ENCODE assay signal across 29 cellular contexts in genomic region chr2:4745056-4745455, GRCh38.
"Had no signal": no experiment of that assay in that cellular context is flagged by ENCODE, and none has a peak within 500 bp of the region (broad histone marks: within the 10 kb centered on the region; RNA-seq: fewer than 3 reads in every experiment).

No MANE protein-coding gene starts in this region.

- H3K36me3 ChIP-seq: brain microvascular endothelial cell, WERI-Rb-1 had no signal

- H3K27me3 ChIP-seq: brain microvascular endothelial cell had no signal

- H3K36me3 Mint-ChIP-seq: activated CD8-positive, alpha-beta memory T cell treated with anti-CD3 and anti-CD28 coated beads, Interleukin-2, amount 10 ng/mL, durations not matched to agents 7 days and 5 days; activated naive CD4-positive, alpha-beta T cell treated with anti-CD3 and anti-CD28 coated beads, Interleukin-2, amount 10 ng/mL, durations not matched to agents 7 days and 5 days; activated naive CD8-positive, alpha-beta T cell had no signal

- H3K4me1 Mint-ChIP-seq: activated CD4-positive, alpha-beta memory T cell treated with anti-CD3 and anti-CD28 coated beads, Interleukin-2, amount 10 ng/mL, durations not matched to agents 7 days and 5 days; activated CD8-positive, alpha-beta memory T cell treated with anti-CD3 and anti-CD28 coated beads, Interleukin-2, amount 10 ng/mL, durations not matched to agents 7 days and 5 days; activated naive CD4-positive, alpha-beta T cell treated with anti-CD3 and anti-CD28 coated beads, Interleukin-2, amount 10 ng/mL, durations not matched to agents 7 days and 5 days; activated naive CD8-positive, alpha-beta T cell treated with anti-CD3 and anti-CD28 coated beads, Interleukin-2, amount 50 U/mL, for 24 hours had no signal

- DNase-seq: activated CD4-positive, alpha-beta memory T cell treated with anti-CD3 and anti-CD28 coated beads, Interleukin-2, amount 10 ng/mL, durations not matched to agents 7 days and 5 days; activated CD4-positive, alpha-beta T cell treated with anti-CD3 and anti-CD28 coated beads for 1 hour; activated CD4-positive, alpha-beta T cell treated with anti-CD3 and anti-CD28 coated beads for 48 hours; activated CD4-positive, CD25-positive, alpha-beta regulatory T cell; activated CD8-positive, alpha-beta memory T cell treated with anti-CD3 and anti-CD28 coated beads for 24 hours; activated CD8-positive, alpha-beta memory T cell treated with anti-CD3 and anti-CD28 coated beads, Interleukin-2, amount 10 ng/mL, durations not matched to agents 7 days and 5 days; activated CD8-positive, alpha-beta memory T cell treated with anti-CD3 and anti-CD28 coated beads, Interleukin-2, amount 50 U/mL, for 48 hours; activated effector memory CD4-positive, alpha-beta T cell treated with Interleukin-2 at 50 U/mL for 16 hours; activated naive CD4-positive, alpha-beta T cell treated with anti-CD3 and anti-CD28 coated beads, Interleukin-2, amount 10 ng/mL, durations not matched to agents 7 days and 5 days; activated naive CD8-positive, alpha-beta T cell treated with anti-CD3 and anti-CD28 coated beads, Interleukin-2, amount 50 U/mL, for 24 hours; activated T-cell treated with anti-CD3 and anti-CD28 coated beads, Interleukin-2, amount 50 U/mL, for 48 hours; brain microvascular endothelial cell; central memory CD4-positive, alpha-beta T cell; IMR-90; NCI-H226; NCI-H510A; NCI-H526; NCI-H774; PC-9; SIG-M5; SW 1271; T-helper 1 cell; T-helper 2 cell; T-helper 9 cell; WERI-Rb-1 had no signal

- H2AFZ ChIP-seq: PC-9 had no signal

- H3K27me3 Mint-ChIP-seq: activated CD4-positive, alpha-beta memory T cell treated with anti-CD3 and anti-CD28 coated beads, Interleukin-2, amount 10 ng/mL, durations not matched to agents 7 days and 5 days; activated CD8-positive, alpha-beta memory T cell treated with anti-CD3 and anti-CD28 coated beads, Interleukin-2, amount 10 ng/mL, durations not matched to agents 7 days and 5 days; activated naive CD4-positive, alpha-beta T cell treated with anti-CD3 and anti-CD28 coated beads, Interleukin-2, amount 10 ng/mL, durations not matched to agents 7 days and 5 days; activated naive CD8-positive, alpha-beta T cell; activated naive CD8-positive, alpha-beta T cell treated with anti-CD3 and anti-CD28 coated beads, Interleukin-2, amount 50 U/mL, for 24 hours had no signal

- H3K4me3 ChIP-seq: K562, PC-9 had no signal

- H3K27ac Mint-ChIP-seq: activated CD4-positive, alpha-beta memory T cell treated with anti-CD3 and anti-CD28 coated beads, Interleukin-2, amount 10 ng/mL, durations not matched to agents 7 days and 5 days; activated CD8-positive, alpha-beta memory T cell treated with anti-CD3 and anti-CD28 coated beads, Interleukin-2, amount 10 ng/mL, durations not matched to agents 7 days and 5 days; activated naive CD4-positive, alpha-beta T cell treated with anti-CD3 and anti-CD28 coated beads, Interleukin-2, amount 10 ng/mL, durations not matched to agents 7 days and 5 days; activated naive CD8-positive, alpha-beta T cell; activated naive CD8-positive, alpha-beta T cell treated with anti-CD3 and anti-CD28 coated beads, Interleukin-2, amount 50 U/mL, for 24 hours had no signal

- H3K27ac ChIP-seq: brain microvascular endothelial cell, PC-9, RWPE1, WERI-Rb-1 had no signal

- ATAC-seq: activated CD8-positive, alpha-beta memory T cell treated with anti-CD3 and anti-CD28 coated beads, Interleukin-2, amount 10 ng/mL, durations not matched to agents 7 days and 5 days; activated naive CD8-positive, alpha-beta T cell treated with anti-CD3 and anti-CD28 coated beads, Interleukin-2, amount 50 U/mL, for 24 hours; K562; Right ventricle myocardium inferior had no signal

- H3K4me2 ChIP-seq: PC-9 had no signal

- H3K4me3 Mint-ChIP-seq: activated CD4-positive, alpha-beta memory T cell treated with anti-CD3 and anti-CD28 coated beads, Interleukin-2, amount 10 ng/mL, durations not matched to agents 7 days and 5 days; activated CD8-positive, alpha-beta memory T cell treated with anti-CD3 and anti-CD28 coated beads, Interleukin-2, amount 10 ng/mL, durations not matched to agents 7 days and 5 days; activated naive CD4-positive, alpha-beta T cell treated with anti-CD3 and anti-CD28 coated beads, Interleukin-2, amount 10 ng/mL, durations not matched to agents 7 days and 5 days; activated naive CD8-positive, alpha-beta T cell; activated naive CD8-positive, alpha-beta T cell treated with anti-CD3 and anti-CD28 coated beads, Interleukin-2, amount 50 U/mL, for 24 hours had no signal
